In the genomic region with DNA sequence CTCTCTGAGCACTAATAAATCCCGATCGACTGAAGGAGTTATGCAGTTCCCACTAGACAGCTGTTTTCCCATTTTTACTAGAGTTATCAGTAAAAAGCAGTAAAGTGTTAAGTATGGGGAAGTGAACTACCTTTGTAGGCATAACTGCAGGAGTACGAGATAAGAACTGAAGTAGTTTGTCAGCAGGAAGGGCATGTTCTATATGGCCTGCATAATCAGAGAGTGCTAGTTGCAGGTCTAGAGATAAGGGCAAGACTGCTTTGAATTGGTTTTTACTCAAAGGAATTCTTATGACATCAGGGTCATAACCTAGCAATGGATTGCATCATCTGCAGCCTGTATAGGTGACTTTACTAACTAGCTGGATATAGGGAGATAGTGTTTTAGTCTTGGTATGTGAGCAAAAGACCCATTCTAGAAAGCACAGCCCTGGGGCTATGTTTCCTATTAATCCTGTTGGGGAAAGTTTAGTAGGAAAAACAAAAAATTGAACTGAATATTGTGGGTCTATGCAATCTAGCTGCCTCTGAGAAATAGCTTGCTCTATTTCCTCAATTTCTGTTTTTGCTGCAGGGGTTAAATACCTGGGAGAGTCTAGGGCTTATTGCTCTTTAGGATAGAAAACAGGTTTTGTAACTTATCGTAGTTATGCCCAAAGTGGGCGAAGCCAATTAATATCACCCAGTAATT, we compare ENCODE assay signal across 1 cellular context.
TF ChIP-seq lines count a peak whose summit lies in the region.

No MANE protein-coding gene starts in this region.

TF ChIP-seq in K562, 482 proteins besides CTCF, POLR2A, EP300 and RAD21 (continued from another document and continues in another):
- TF ChIP-seq, protein P1, sequence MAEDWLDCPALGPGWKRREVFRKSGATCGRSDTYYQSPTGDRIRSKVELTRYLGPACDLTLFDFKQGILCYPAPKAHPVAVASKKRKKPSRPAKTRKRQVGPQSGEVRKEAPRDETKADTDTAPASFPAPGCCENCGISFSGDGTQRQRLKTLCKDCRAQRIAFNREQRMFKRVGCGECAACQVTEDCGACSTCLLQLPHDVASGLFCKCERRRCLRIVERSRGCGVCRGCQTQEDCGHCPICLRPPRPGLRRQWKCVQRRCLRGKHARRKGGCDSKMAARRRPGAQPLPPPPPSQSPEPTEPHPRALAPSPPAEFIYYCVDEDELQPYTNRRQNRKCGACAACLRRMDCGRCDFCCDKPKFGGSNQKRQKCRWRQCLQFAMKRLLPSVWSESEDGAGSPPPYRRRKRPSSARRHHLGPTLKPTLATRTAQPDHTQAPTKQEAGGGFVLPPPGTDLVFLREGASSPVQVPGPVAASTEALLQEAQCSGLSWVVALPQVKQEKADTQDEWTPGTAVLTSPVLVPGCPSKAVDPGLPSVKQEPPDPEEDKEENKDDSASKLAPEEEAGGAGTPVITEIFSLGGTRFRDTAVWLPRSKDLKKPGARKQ (CRISPR knock-in tag; IDR thresholded peaks at IDR 0.05), result no peak
- no peak for TF ChIP-seq KAT7 (CRISPR knock-in tag; IDR thresholded peaks at IDR 0.05; ENCODE audit: borderline replicate concordance)
- TF ChIP-seq NCOA6 (IDR thresholded peaks at IDR 0.05), result no peak
- no peak for TF ChIP-seq RBM14 (IDR thresholded peaks at IDR 0.05; ENCODE audit: borderline replicate concordance, insufficient read depth, low read depth, low read length)
- no peak for TF ChIP-seq ZBTB7A (IDR thresholded peaks at IDR 0.05; ENCODE audit: borderline replicate concordance, control insufficient read depth, low read depth, low read length)
- peak in 1 of 3 experiments; percentile 57; a peak in 2 of 6 replicates for TF ChIP-seq ZBTB11 (CRISPR knock-in tag; IDR thresholded peaks at IDR 0.05)
- TF ChIP-seq MYC (IDR thresholded peaks at IDR 0.05; ENCODE audit: low read depth, low read length), result 0 out of 2 replicates have a peak, but pooled peaks have one; percentile 47
- no peak for TF ChIP-seq MYC (CRISPR knock-in tag; IDR thresholded peaks at IDR 0.05; ENCODE audit: borderline replicate concordance, low read depth)
- TF ChIP-seq, protein P2, sequence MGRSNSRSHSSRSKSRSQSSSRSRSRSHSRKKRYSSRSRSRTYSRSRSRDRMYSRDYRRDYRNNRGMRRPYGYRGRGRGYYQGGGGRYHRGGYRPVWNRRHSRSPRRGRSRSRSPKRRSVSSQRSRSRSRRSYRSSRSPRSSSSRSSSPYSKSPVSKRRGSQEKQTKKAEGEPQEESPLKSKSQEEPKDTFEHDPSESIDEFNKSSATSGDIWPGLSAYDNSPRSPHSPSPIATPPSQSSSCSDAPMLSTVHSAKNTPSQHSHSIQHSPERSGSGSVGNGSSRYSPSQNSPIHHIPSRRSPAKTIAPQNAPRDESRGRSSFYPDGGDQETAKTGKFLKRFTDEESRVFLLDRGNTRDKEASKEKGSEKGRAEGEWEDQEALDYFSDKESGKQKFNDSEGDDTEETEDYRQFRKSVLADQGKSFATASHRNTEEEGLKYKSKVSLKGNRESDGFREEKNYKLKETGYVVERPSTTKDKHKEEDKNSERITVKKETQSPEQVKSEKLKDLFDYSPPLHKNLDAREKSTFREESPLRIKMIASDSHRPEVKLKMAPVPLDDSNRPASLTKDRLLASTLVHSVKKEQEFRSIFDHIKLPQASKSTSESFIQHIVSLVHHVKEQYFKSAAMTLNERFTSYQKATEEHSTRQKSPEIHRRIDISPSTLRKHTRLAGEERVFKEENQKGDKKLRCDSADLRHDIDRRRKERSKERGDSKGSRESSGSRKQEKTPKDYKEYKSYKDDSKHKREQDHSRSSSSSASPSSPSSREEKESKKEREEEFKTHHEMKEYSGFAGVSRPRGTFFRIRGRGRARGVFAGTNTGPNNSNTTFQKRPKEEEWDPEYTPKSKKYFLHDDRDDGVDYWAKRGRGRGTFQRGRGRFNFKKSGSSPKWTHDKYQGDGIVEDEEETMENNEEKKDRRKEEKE (IDR thresholded peaks at IDR 0.05; ENCODE audit: borderline replicate concordance in 1 of 2, control insufficient read depth in 1 of 2, low read depth in 2 of 2, low read length in 1 of 2), result no peak
- peak; percentile 79; the same call in 1 of the 2 replicates for TF ChIP-seq CREB1 (IDR thresholded peaks at IDR 0.05)
- peak; percentile 60; the same call in 1 of the 2 replicates for TF ChIP-seq CREB1 (CRISPR knock-in tag; IDR thresholded peaks at IDR 0.05)
- TF ChIP-seq ZBED1 (IDR thresholded peaks at IDR 0.05), result peak; percentile 92
- peak; percentile 99 for TF ChIP-seq ARID1B (IDR thresholded peaks at IDR 0.05)
- no peak for TF ChIP-seq ZNF384 (IDR thresholded peaks at IDR 0.05; ENCODE audit: low read depth, low read length)
- no peak for TF ChIP-seq NELFE (IDR thresholded peaks at IDR 0.05; ENCODE audit: insufficient read depth, insufficient read length)
- no peak for TF ChIP-seq HDGF (IDR thresholded peaks at IDR 0.05)
- peak; percentile 99 for TF ChIP-seq TCF3 (CRISPR knock-in tag; IDR thresholded peaks at IDR 0.05)
- no peak for TF ChIP-seq THAP7 (CRISPR knock-in tag; IDR thresholded peaks at IDR 0.05)
- TF ChIP-seq HMGN3 (IDR thresholded peaks at IDR 0.05; ENCODE audit: borderline replicate concordance, extremely low read depth, insufficient read length, low read depth, low read length), result peak; percentile 78
- TF ChIP-seq PTBP1 (IDR thresholded peaks at IDR 0.05; ENCODE audit: low read depth, low read length), result no peak
- TF ChIP-seq, protein P3, sequence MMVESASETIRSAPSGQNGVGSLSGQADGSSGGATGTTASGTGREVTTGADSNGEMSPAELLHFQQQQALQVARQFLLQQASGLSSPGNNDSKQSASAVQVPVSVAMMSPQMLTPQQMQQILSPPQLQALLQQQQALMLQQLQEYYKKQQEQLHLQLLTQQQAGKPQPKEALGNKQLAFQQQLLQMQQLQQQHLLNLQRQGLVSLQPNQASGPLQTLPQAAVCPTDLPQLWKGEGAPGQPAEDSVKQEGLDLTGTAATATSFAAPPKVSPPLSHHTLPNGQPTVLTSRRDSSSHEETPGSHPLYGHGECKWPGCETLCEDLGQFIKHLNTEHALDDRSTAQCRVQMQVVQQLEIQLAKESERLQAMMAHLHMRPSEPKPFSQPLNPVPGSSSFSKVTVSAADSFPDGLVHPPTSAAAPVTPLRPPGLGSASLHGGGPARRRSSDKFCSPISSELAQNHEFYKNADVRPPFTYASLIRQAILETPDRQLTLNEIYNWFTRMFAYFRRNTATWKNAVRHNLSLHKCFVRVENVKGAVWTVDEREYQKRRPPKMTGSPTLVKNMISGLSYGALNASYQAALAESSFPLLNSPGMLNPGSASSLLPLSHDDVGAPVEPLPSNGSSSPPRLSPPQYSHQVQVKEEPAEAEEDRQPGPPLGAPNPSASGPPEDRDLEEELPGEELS (CRISPR knock-in tag; IDR thresholded peaks at IDR 0.05; ENCODE audit: borderline replicate concordance), result no peak
- TF ChIP-seq SETDB1 (IDR thresholded peaks at IDR 0.05; ENCODE audit: low read length), result no peak
- TF ChIP-seq, protein P4, sequence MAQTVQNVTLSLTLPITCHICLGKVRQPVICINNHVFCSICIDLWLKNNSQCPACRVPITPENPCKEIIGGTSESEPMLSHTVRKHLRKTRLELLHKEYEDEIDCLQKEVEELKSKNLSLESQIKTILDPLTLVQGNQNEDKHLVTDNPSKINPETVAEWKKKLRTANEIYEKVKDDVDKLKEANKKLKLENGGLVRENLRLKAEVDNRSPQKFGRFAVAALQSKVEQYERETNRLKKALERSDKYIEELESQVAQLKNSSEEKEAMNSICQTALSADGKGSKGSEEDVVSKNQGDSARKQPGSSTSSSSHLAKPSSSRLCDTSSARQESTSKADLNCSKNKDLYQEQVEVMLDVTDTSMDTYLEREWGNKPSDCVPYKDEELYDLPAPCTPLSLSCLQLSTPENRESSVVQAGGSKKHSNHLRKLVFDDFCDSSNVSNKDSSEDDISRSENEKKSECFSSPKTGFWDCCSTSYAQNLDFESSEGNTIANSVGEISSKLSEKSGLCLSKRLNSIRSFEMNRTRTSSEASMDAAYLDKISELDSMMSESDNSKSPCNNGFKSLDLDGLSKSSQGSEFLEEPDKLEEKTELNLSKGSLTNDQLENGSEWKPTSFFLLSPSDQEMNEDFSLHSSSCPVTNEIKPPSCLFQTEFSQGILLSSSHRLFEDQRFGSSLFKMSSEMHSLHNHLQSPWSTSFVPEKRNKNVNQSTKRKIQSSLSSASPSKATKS (CRISPR knock-in tag; IDR thresholded peaks at IDR 0.05), result no peak
- TF ChIP-seq TCF7 (IDR thresholded peaks at IDR 0.05; ENCODE audit: borderline replicate concordance), result peak; percentile 96
- TF ChIP-seq, protein P5, sequence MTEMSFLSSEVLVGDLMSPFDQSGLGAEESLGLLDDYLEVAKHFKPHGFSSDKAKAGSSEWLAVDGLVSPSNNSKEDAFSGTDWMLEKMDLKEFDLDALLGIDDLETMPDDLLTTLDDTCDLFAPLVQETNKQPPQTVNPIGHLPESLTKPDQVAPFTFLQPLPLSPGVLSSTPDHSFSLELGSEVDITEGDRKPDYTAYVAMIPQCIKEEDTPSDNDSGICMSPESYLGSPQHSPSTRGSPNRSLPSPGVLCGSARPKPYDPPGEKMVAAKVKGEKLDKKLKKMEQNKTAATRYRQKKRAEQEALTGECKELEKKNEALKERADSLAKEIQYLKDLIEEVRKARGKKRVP (CRISPR knock-in tag; IDR thresholded peaks at IDR 0.05), result peak; percentile 98
- TF ChIP-seq, protein P6, sequence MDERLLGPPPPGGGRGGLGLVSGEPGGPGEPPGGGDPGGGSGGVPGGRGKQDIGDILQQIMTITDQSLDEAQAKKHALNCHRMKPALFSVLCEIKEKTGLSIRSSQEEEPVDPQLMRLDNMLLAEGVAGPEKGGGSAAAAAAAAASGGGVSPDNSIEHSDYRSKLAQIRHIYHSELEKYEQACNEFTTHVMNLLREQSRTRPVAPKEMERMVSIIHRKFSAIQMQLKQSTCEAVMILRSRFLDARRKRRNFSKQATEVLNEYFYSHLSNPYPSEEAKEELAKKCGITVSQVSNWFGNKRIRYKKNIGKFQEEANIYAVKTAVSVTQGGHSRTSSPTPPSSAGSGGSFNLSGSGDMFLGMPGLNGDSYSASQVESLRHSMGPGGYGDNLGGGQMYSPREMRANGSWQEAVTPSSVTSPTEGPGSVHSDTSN (CRISPR knock-in tag; IDR thresholded peaks at IDR 0.05; ENCODE audit: low read depth), result no peak
- TF ChIP-seq, protein P6 (tag; conservative IDR thresholded peaks at IDR 0.05; ENCODE audit: low read depth), result peak; percentile 65; the same call in 1 of the 2 replicates
- peak; percentile 84; the same call in 1 of the 2 replicates for TF ChIP-seq OTX1 (CRISPR knock-in tag; IDR thresholded peaks at IDR 0.05)
- TF ChIP-seq, protein P7, sequence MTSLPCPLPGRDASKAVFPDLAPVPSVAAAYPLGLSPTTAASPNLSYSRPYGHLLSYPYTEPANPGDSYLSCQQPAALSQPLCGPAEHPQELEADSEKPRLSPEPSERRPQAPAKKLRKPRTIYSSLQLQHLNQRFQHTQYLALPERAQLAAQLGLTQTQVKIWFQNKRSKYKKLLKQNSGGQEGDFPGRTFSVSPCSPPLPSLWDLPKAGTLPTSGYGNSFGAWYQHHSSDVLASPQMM (CRISPR knock-in tag; IDR thresholded peaks at IDR 0.05), result no peak
- TF ChIP-seq MAX (CRISPR knock-in tag; IDR thresholded peaks at IDR 0.05), result no peak
- TF ChIP-seq ZFP30 (CRISPR knock-in tag; IDR thresholded peaks at IDR 0.05; ENCODE audit: borderline replicate concordance), result no peak
- TF ChIP-seq CEBPB (tag; IDR thresholded peaks at IDR 0.05), result peak; percentile 99
- TF ChIP-seq NR2F6 (CRISPR knock-in tag; IDR thresholded peaks at IDR 0.05), result 0 out of 2 replicates have a peak, but pooled peaks have one; percentile 35
- TF ChIP-seq, protein P8, sequence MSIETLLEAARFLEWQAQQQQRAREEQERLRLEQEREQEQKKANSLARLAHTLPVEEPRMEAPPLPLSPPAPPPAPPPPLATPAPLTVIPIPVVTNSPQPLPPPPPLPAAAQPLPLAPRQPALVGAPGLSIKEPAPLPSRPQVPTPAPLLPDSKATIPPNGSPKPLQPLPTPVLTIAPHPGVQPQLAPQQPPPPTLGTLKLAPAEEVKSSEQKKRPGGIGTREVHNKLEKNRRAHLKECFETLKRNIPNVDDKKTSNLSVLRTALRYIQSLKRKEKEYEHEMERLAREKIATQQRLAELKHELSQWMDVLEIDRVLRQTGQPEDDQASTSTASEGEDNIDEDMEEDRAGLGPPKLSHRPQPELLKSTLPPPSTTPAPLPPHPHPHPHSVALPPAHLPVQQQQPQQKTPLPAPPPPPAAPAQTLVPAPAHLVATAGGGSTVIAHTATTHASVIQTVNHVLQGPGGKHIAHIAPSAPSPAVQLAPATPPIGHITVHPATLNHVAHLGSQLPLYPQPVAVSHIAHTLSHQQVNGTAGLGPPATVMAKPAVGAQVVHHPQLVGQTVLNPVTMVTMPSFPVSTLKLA (conservative IDR thresholded peaks at IDR 0.05), result peak; percentile 37 to 72; a peak in 2 of 4 replicates
